Comparison of ENCODE assay signal across 8 cellular contexts in the genomic region with DNA sequence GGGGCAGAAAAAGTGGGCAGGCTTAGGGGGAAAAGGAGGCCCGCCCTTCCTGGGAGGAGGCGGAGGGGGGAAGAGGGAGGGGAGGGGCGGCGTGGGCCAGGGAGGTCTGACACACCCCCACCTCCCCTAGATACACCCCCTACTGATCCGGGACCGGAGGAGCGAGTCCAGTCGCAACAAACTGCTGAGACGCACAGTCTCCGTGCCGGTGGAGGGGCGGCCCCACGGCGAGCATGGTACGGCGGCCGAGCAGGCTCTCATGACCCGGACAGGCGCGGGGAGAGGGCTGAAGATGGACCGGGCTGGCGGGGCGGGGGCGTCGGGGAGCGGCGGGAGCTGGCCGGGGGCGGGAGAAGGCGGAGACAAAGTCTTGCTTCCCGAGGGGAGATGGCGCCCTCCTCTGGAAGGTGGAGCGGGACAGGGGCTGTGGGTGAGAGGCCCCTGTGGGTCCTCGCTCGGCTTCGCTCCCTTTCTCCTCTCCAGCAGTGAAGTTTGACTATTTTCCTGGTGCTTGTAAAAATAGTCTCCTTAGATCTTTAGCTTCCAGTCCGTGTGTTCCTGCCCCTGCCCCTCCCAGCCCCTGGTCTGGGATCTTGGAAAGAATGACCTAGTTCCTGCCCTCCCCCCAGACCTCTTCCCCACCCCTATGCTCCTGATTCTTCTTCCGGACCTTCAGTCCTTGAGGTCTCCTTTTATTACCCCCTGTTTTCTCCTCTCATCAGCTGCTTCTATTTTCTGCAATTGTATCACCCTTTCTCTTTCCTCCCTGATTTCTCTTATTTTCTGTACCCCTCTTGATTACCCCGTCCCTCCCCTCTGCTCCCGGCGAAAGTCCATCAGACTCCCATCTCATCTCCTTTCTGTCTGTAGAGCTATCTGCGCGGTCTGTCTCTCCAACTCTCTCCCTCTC.
DNase-seq lines count a peak whose midpoint lies in the region; ATAC-seq and TF ChIP-seq lines count a peak whose summit lies in the region.

No MANE protein-coding gene starts in this region.

- peak overlapping the region; percentile 60 for H3K4me3 ChIP-seq in GM06990 (replicated peaks; ENCODE audit: low read depth, low read length)

- TF ChIP-seq CTCF in GM06990 (IDR thresholded peaks at IDR 0.05; ENCODE audit: insufficient read depth, low read length, poor library complexity, severe bottlenecking) = peak; percentile 65

- no peaks in the 10 kb centered on the region for H3K27me3 Mint-ChIP-seq in memory B cell

- DNase-seq in GM06990 (ENCODE audit: extremely low read depth, insufficient read length) (peak; percentile 85), NCI-H82 treated with DMSO at 0.1 percent for 48 hours (lab: John Stamatoyannopoulos, UW; ENCODE audit: unreplicated experiment) (peak; percentile 77), memory B cell (ENCODE audit: low spot score in 2 of 2) (peak; percentile 62)
- peak; percentile 61 to 73 for DNase-seq in activated CD8-positive, alpha-beta memory T cell treated with anti-CD3 and anti-CD28 coated beads for 4 hours (ENCODE audit: low read depth in 2 of 2)
- peak; percentile 79 for DNase-seq in effector CD8-positive, alpha-beta T cell (lab: John Stamatoyannopoulos, UW)
- DNase-seq in stimulated activated CD8-positive, alpha-beta memory T cell treated with anti-CD3 and anti-CD28 coated beads, Interleukin-12 subunit alpha, Interleukin-12 subunit beta, amount 100 ng/mL, for 4 hours (ENCODE audit: low read depth) = peak; percentile 71

- no peaks in the 10 kb centered on the region for H3K9me3 Mint-ChIP-seq in memory B cell

- peak overlapping the region; percentile 95 for H3K27ac Mint-ChIP-seq in memory B cell

- no peaks in the 10 kb centered on the region for H3K27me3 ChIP-seq in GM06990 (replicated peaks; ENCODE audit: control insufficient read depth, insufficient read depth, low read length)

- H3K4me3 Mint-ChIP-seq in memory B cell = peak overlapping the region; percentile 90

- ATAC-seq in HG03045 (IDR thresholded peaks at IDR 0.05; ENCODE audit: unreplicated experiment) = peak; percentile 49
- ATAC-seq in memory B cell (ENCODE audit: low read depth) = peak; percentile 52
- ATAC-seq in HG03520 (IDR thresholded peaks at IDR 0.05; ENCODE audit: unreplicated experiment) = no peak

- peaks cover 60% of the 10 kb centered on the region for H3K4me1 Mint-ChIP-seq in memory B cell

- no peaks in the 10 kb centered on the region for H3K36me3 ChIP-seq in GM06990 (ENCODE audit: control insufficient read depth, insufficient read depth, low read length)

- no peaks in the 10 kb centered on the region for H3K36me3 Mint-ChIP-seq in memory B cell
